Comparison of ENCODE assay signal across 28 cellular contexts in the genomic region with DNA sequence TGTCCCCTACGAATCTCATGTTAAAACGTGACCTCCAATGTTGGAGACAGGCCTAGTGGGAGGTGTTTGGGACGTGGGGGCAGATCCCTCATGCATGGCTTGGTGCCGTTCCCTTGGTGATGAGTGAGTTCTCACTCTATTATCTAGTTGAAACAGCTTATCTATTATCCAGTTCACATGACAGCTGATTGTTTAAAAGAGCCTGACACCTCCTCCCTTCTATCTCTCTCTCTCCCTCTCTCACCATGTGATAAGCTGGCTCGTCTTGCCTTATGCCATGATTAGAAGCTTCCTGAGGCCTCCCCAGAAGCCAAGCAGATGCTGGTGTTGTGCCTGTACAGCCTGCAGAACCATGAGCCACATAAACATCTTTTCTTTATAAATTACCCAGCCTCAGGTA.
"Had no signal": no experiment of that assay in that cellular context is flagged by ENCODE, and none has a peak within 500 bp of the region (broad histone marks: within the 10 kb centered on the region; RNA-seq: fewer than 3 reads in every experiment).

No MANE protein-coding gene starts in this region.

- H3K4me3 Mint-ChIP-seq: natural killer cell; nephron; neural progenitor cell; stimulated activated effector memory CD8-positive, alpha-beta T cell treated with anti-CD3 and anti-CD28 coated beads, Interleukin-12 subunit alpha, Interleukin-12 subunit beta, amount 100 ng/mL, for 72 hours; stimulated activated naive B cell treated with anti-CD40 and anti-IgM and Interleukin-4, amounts not matched to agents 10 μg/mL and 1 μg/mL and 100 μg/mL, for 72 hours; stimulated activated naive CD8-positive, alpha-beta T cell treated with anti-CD3 and anti-CD28 coated beads, Interleukin-15, Interleukin-2, amounts not matched to agents 100 ng/mL and 50 ng/mL, for 24 hours had no signal

- H3K27ac ChIP-seq: neural progenitor cell, ovary, parathyroid adenoma, psoas muscle, right lobe of liver, sigmoid colon, stomach, thoracic aorta, thyroid gland, tibial nerve, upper lobe of left lung, vagina had no signal

- H3K27me3 Mint-ChIP-seq: progenitor cell of endocrine pancreas had no signal

- H3K36me3 Mint-ChIP-seq: natural killer cell; neural progenitor cell; stimulated activated effector memory CD8-positive, alpha-beta T cell treated with anti-CD3 and anti-CD28 coated beads, Interleukin-12 subunit alpha, Interleukin-12 subunit beta, amount 100 ng/mL, for 72 hours; stimulated activated naive B cell treated with anti-CD40 and anti-IgM and Interleukin-4, amounts not matched to agents 10 μg/mL and 1 μg/mL and 100 μg/mL, for 72 hours had no signal

- H3K27ac Mint-ChIP-seq: natural killer cell; nephron; neural progenitor cell; progenitor cell of endocrine pancreas; stimulated activated effector memory CD8-positive, alpha-beta T cell treated with anti-CD3 and anti-CD28 coated beads, Interleukin-12 subunit alpha, Interleukin-12 subunit beta, amount 100 ng/mL, for 72 hours; stimulated activated naive B cell treated with anti-CD40 and anti-IgM and Interleukin-4, amounts not matched to agents 10 μg/mL and 1 μg/mL and 100 μg/mL, for 72 hours; stimulated activated naive CD8-positive, alpha-beta T cell treated with anti-CD3 and anti-CD28 coated beads, Interleukin-15, Interleukin-2, amounts not matched to agents 100 ng/mL and 50 ng/mL, for 24 hours had no signal

- H3K27me3 ChIP-seq: neural progenitor cell, ovary, right lobe of liver, sigmoid colon, stomach, thyroid gland, tibial nerve, upper lobe of left lung, vagina had no signal

- H3K4me1 ChIP-seq: parathyroid adenoma, psoas muscle, right lobe of liver, upper lobe of left lung, vagina had no signal

- DNase-seq: natural killer cell; occipital lobe; ovary; posterior cingulate gyrus; psoas muscle; right lobe of liver; sigmoid colon; small intestine; stimulated activated CD4-positive, alpha-beta T cell treated with anti-CD3 and anti-CD28 coated beads, Interleukin-15, amount 100 ng/mL, for 24 hours; stimulated activated CD4-positive, alpha-beta T cell treated with anti-CD3 and anti-CD28 coated beads, Interleukin-2, amount 100 ng/mL, for 24 hours; stimulated activated CD4-positive, alpha-beta T cell treated with anti-CD3 and anti-CD28 coated beads, Interleukin-2, amount 100 ng/mL, for 48 hours; stimulated activated CD4-positive, alpha-beta T cell treated with anti-CD3 and anti-CD28 coated beads, Interleukin-4, amount 100 ng/mL, for 24 hours; stimulated activated naive B cell treated with anti-CD40 and anti-IgM and Interleukin-4, amounts not matched to agents 10 μg/mL and 1 μg/mL and 100 μg/mL, for 72 hours; stimulated activated naive CD4-positive, alpha-beta T cell treated with Interleukin-2 at 50 U/mL for 16 hours; stomach; thyroid gland; trophoblast cell; upper lobe of left lung had no signal

- H2AFZ ChIP-seq: neural progenitor cell, parathyroid adenoma had no signal

- H3K4me3 ChIP-seq: neural progenitor cell, ovary, psoas muscle, right lobe of liver, sigmoid colon, stomach, thoracic aorta, thyroid gland, tibial nerve, upper lobe of left lung, vagina had no signal

- FAIRE-seq: small intestine, urothelium cell line had no signal

- H3K9me3 ChIP-seq: ovary, psoas muscle, right lobe of liver, sigmoid colon, stomach, thoracic aorta, thyroid gland, tibial nerve, upper lobe of left lung, vagina had no signal

- H3K36me3 ChIP-seq: neural progenitor cell, ovary, right lobe of liver, sigmoid colon, stomach, thoracic aorta, thyroid gland, tibial nerve, upper lobe of left lung, vagina had no signal

- H3K79me2 ChIP-seq: parathyroid adenoma had no signal

- ATAC-seq: natural killer cell; psoas muscle; right lobe of liver; stimulated activated effector memory CD8-positive, alpha-beta T cell treated with anti-CD3 and anti-CD28 coated beads, Interleukin-12 subunit alpha, Interleukin-12 subunit beta, amount 100 ng/mL, for 72 hours; stimulated activated naive B cell treated with anti-CD40 and anti-IgM and Interleukin-4, amounts not matched to agents 10 μg/mL and 1 μg/mL and 100 μg/mL, for 72 hours had no signal

- H3K9ac ChIP-seq: neural progenitor cell, parathyroid adenoma had no signal

- H3K9me3 Mint-ChIP-seq: natural killer cell had no signal

- H3K4me1 Mint-ChIP-seq: natural killer cell; nephron; stimulated activated effector memory CD8-positive, alpha-beta T cell treated with anti-CD3 and anti-CD28 coated beads, Interleukin-12 subunit alpha, Interleukin-12 subunit beta, amount 100 ng/mL, for 72 hours; stimulated activated naive B cell treated with anti-CD40 and anti-IgM and Interleukin-4, amounts not matched to agents 10 μg/mL and 1 μg/mL and 100 μg/mL, for 72 hours had no signal
